In the genomic region with DNA sequence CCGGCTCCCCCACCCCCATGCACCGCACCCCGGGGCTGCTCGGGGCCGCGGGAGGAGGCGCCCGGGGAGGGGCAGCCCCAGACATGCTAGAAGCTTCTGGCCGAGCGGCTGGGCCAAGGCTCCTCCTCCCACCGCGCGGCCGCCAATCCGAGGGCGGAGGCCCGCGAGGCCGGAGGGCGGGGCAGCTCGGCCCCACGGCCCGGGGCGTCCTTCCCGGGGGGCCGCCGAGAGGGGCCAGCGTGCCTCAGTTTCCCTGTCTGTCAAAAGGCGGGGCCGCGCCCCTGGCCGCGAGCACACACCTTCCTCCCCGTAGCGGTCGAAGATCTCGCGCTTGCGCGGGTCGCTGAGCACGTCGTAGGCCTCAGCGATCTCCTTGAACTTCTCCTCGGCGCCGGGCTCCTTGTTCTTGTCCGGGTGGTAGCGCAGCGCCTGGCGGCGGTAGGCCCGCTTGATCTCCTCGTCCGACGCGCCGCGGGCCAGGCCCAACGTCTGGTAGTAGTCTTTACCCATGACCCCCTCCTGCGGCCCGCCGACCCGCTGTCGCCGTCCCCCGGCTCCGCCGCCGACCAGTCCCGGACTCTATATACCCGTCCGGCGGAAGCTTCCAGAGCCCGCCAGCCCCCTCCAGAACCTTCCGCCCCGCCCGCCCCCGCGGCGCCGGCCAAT, we compare ENCODE assay signal across 8 cellular contexts. TPM values are rescaled to one million over a fixed set of nuclear protein-coding genes. Genes with fewer than 3 reads are reported as not detected.
DNase-seq lines count a peak whose midpoint lies in the region; ATAC-seq and TF ChIP-seq lines count a peak whose summit lies in the region.

A gene (minus strand): TSS at position 558 of the 666 bp plus-strand sequence. CDS start 48 bp downstream, at position 510.

- TF ChIP-seq CTCF in spleen (IDR thresholded peaks at IDR 0.05 in 8 of 11, conservative IDR thresholded peaks at IDR 0.05 in 3 of 11): peak in 3 of 11 experiments; percentile 21 to 26 (median 24)

- H3K27ac ChIP-seq in spleen: peak within 1 kb of the TSS; percentile 96 to 100 (median 99)

- intact Hi-C loops in spleen (cut with DNase I; ENCODE audit: low total_unique reads): no loop called here

- H3K4me3 Mint-ChIP-seq in central memory CD8-positive, alpha-beta T cell: peak within 1 kb of the TSS; percentile 94

- peak within 1 kb of the TSS; percentile 100 for H3K27ac Mint-ChIP-seq in central memory CD8-positive, alpha-beta T cell (ENCODE audit: low read depth)

- H3K4me1 Mint-ChIP-seq in central memory CD8-positive, alpha-beta T cell: peaks cover 63% of the 10 kb centered on the region

- no peaks in the 10 kb centered on the region for H3K9me3 Mint-ChIP-seq in central memory CD8-positive, alpha-beta T cell

- peaks cover 44 to 88% (median 64%) of the 10 kb centered on the region in 6 donors for H3K4me1 ChIP-seq in spleen

- H3K9me3 ChIP-seq in spleen: no peaks in the 10 kb centered on the region

- peaks cover 74% of the 10 kb centered on the region for H3K36me3 Mint-ChIP-seq in central memory CD8-positive, alpha-beta T cell (ENCODE audit: insufficient read depth)

- no peaks in the 10 kb centered on the region for H3K27me3 ChIP-seq in spleen (replicated peaks in 1 of 7)

- DNase-seq in DMS153 treated with DMSO at 0.1 percent for 48 hours (lab: John Stamatoyannopoulos, UW; ENCODE audit: unreplicated experiment): peak; percentile 13
- no peak for DNase-seq in DMS153 (lab: John Stamatoyannopoulos, UW)
- peak; percentile 92 for DNase-seq in GOT3 (lab: John Stamatoyannopoulos, UW)
- DNase-seq in LHCN-M2 (ENCODE audit: low read depth): peak; percentile 64
- peak; percentile 40 for DNase-seq in T-helper 9 cell
- peak in 1 of 2 donors; percentile 58 for DNase-seq in central memory CD8-positive, alpha-beta T cell (ENCODE audit: low spot score in 2 of 2)
- peak; percentile 78 for DNase-seq in islet precursor cell
- DNase-seq in spleen: peak; percentile 96

- H3K36me3 ChIP-seq in spleen: peaks cover 0 to 38% (median 29%) of the 10 kb centered on the region in 6 donors

- peak; percentile 46 for ATAC-seq in central memory CD8-positive, alpha-beta T cell (replicated peaks; ENCODE audit: extremely low read depth, poor library complexity, severe bottlenecking)

- WGBS in spleen, 5 donors: 0 to 1% (median 1%) methylated on average over 31 to 82 of the region's 82 CpGs

- H3K27me3 Mint-ChIP-seq in central memory CD8-positive, alpha-beta T cell: no peaks in the 10 kb centered on the region

- H3K4me3 ChIP-seq in spleen: peak within 1 kb of the TSS; percentile 65 to 94 (median 86)

- peak; percentile 91 to 98 (median 91) for TF ChIP-seq POLR2A in spleen (IDR thresholded peaks at IDR 0.05)

RNA-seq across cellular contexts. Expression of the gene that starts here (rescaled TPM):
- total RNA-seq in LHCN-M2 (2014; rRNA removed) (93.3 and 107 TPM in 2 replicates), spleen (100 to 1,000 TPM in 1 of 7 donors, 10 to 100 TPM in 6; 33.9 to 157 (median 43.0) TPM)
- 75.1 TPM for polyA plus RNA-seq in LHCN-M2 (2012)
- polyA plus RNA-seq in spleen: 10 to 100 TPM; 12.6 to 29.4 (median 19.7) TPM
